Comparison of ENCODE assay signal across 33 cellular contexts in the genomic region with DNA sequence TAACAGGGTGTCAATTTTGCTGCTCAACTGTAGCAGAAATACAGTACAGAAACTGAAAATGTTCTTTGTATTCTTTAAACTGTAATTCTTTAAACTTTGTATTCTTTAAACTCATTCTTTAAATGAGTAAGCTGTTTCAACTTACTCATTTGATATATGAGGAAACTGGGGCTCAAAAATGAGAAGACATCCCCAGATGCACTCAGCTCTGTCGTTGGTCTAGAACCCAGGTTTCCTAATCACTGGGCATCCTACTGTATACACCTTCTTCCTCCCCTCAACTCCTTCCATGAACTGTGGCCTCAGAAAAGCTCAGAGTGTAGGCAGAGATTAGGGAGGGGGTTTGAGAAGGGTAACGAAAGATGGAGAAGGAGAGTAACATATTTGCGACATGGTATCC.
"Had no signal": no experiment of that assay in that cellular context is flagged by ENCODE, and none has a peak within 500 bp of the region (broad histone marks: within the 10 kb centered on the region; RNA-seq: fewer than 3 reads in every experiment).

No MANE protein-coding gene starts in this region.

- H3K4me3 Mint-ChIP-seq: activated naive CD4-positive, alpha-beta T cell treated with anti-CD3 and anti-CD28 coated beads for 36 hours; activated naive CD4-positive, alpha-beta T cell treated with anti-CD3 and anti-CD28 coated beads, Interleukin-2, amount 10 ng/mL, durations not matched to agents 7 days and 5 days; activated naive CD4-positive, alpha-beta T cell treated with anti-CD3 and anti-CD28 coated beads, Interleukin-2, amount 50 U/mL, for 24 hours; activated naive CD8-positive, alpha-beta T cell; activated naive CD8-positive, alpha-beta T cell treated with anti-CD3 and anti-CD28 coated beads for 36 hours; activated naive CD8-positive, alpha-beta T cell treated with anti-CD3 and anti-CD28 coated beads, Interleukin-2, amount 10 ng/mL, durations not matched to agents 7 days and 5 days; activated naive CD8-positive, alpha-beta T cell treated with anti-CD3 and anti-CD28 coated beads, Interleukin-2, amount 50 U/mL, for 24 hours; activated T-cell treated with anti-CD3 and anti-CD28 coated beads, Interleukin-2, amount 50 U/mL, for 4 hours; activated T-helper 1 cell treated with anti-CD3 and anti-CD28 coated beads, Interleukin-12 subunit alpha, Interleukin-12 subunit beta, Interleukin-2, Interleukin-4 antibody, amounts not matched to agents 30 ng/mL and 10 ng/mL and 1 ng/mL, durations not matched to agents 14 hours and 24 hours and 36 hours; activated T-helper 17 cell treated with anti-CD3 and anti-CD28 coated beads, Interleukin-2, amount 50 U/mL, for 72 hours; brain; central memory CD8-positive, alpha-beta T cell had no signal

- H3K9me3 Mint-ChIP-seq: activated naive CD4-positive, alpha-beta T cell treated with anti-CD3 and anti-CD28 coated beads for 36 hours; activated naive CD4-positive, alpha-beta T cell treated with anti-CD3 and anti-CD28 coated beads, Interleukin-2, amount 10 ng/mL, durations not matched to agents 7 days and 5 days; activated naive CD4-positive, alpha-beta T cell treated with anti-CD3 and anti-CD28 coated beads, Interleukin-2, amount 50 U/mL, for 24 hours; activated naive CD8-positive, alpha-beta T cell treated with anti-CD3 and anti-CD28 coated beads for 36 hours; activated T-cell treated with anti-CD3 and anti-CD28 coated beads, Interleukin-2, amount 50 U/mL, for 4 hours; central memory CD8-positive, alpha-beta T cell had no signal

- DNase-seq: activated effector memory CD4-positive, alpha-beta T cell treated with anti-CD3 and anti-CD28 coated beads, Interleukin-2, amount 50 U/mL, for 16 hours; activated effector memory CD4-positive, alpha-beta T cell treated with Interleukin-2 at 50 U/mL for 16 hours; activated gamma-delta T cell; activated gamma-delta T cell treated with Interleukin-2 at 50 U/mL for 16 hours; activated naive CD4-positive, alpha-beta T cell; activated naive CD4-positive, alpha-beta T cell treated with anti-CD3 and anti-CD28 coated beads for 36 hours; activated naive CD4-positive, alpha-beta T cell treated with anti-CD3 and anti-CD28 coated beads, Interleukin-2, amount 10 ng/mL, durations not matched to agents 7 days and 5 days; activated naive CD4-positive, alpha-beta T cell treated with anti-CD3 and anti-CD28 coated beads, Interleukin-2, amount 50 U/mL, for 16 hours; activated naive CD4-positive, alpha-beta T cell treated with Interleukin-2 at 50 U/mL for 16 hours; activated naive CD8-positive, alpha-beta T cell treated with anti-CD3 and anti-CD28 coated beads for 36 hours; activated naive CD8-positive, alpha-beta T cell treated with anti-CD3 and anti-CD28 coated beads, Interleukin-2, amount 10 ng/mL, durations not matched to agents 7 days and 5 days; activated naive CD8-positive, alpha-beta T cell treated with anti-CD3 and anti-CD28 coated beads, Interleukin-2, amount 50 U/mL, for 24 hours; activated T-cell treated with anti-CD3 and anti-CD28 coated beads, Interleukin-2, amount 50 U/mL, for 1 hour; activated T-cell treated with anti-CD3 and anti-CD28 coated beads, Interleukin-2, amount 50 U/mL, for 4 hours; activated T-cell treated with anti-CD3 and anti-CD28 coated beads, Interleukin-2, amount 50 U/mL, for 48 hours; adrenal gland; amniotic stem cell; amygdala; anterior cingulate cortex; aorta; body of pancreas; brain microvascular endothelial cell; caudate nucleus; central memory CD4-positive, alpha-beta T cell; cerebellar nuclear complex had no signal

- H3K36me3 Mint-ChIP-seq: activated naive CD4-positive, alpha-beta T cell treated with anti-CD3 and anti-CD28 coated beads, Interleukin-2, amount 10 ng/mL, durations not matched to agents 7 days and 5 days; activated naive CD4-positive, alpha-beta T cell treated with anti-CD3 and anti-CD28 coated beads, Interleukin-2, amount 50 U/mL, for 24 hours; activated naive CD4-positive, alpha-beta T cell treated with anti-CD3 and anti-CD28 coated beads, Interleukin-2, amount 50 U/mL, for 72 hours; activated naive CD8-positive, alpha-beta T cell; activated naive CD8-positive, alpha-beta T cell treated with anti-CD3 and anti-CD28 coated beads for 36 hours; activated naive CD8-positive, alpha-beta T cell treated with anti-CD3 and anti-CD28 coated beads, Interleukin-2, amount 10 ng/mL, durations not matched to agents 7 days and 5 days; brain had no signal

- H3K27me3 Mint-ChIP-seq: activated naive CD4-positive, alpha-beta T cell treated with anti-CD3 and anti-CD28 coated beads, Interleukin-2, amount 10 ng/mL, durations not matched to agents 7 days and 5 days; brain had no signal

- H3K4me1 Mint-ChIP-seq: activated naive CD4-positive, alpha-beta T cell treated with anti-CD3 and anti-CD28 coated beads, Interleukin-2, amount 10 ng/mL, durations not matched to agents 7 days and 5 days; activated naive CD4-positive, alpha-beta T cell treated with anti-CD3 and anti-CD28 coated beads, Interleukin-2, amount 50 U/mL, for 24 hours; activated naive CD8-positive, alpha-beta T cell treated with anti-CD3 and anti-CD28 coated beads for 36 hours; activated naive CD8-positive, alpha-beta T cell treated with anti-CD3 and anti-CD28 coated beads, Interleukin-2, amount 50 U/mL, for 24 hours; activated T-helper 17 cell treated with anti-CD3 and anti-CD28 coated beads, Interleukin-2, amount 50 U/mL, for 72 hours; brain; central memory CD8-positive, alpha-beta T cell had no signal

- ATAC-seq: activated naive CD8-positive, alpha-beta T cell treated with anti-CD3 and anti-CD28 coated beads, Interleukin-2, amount 50 U/mL, for 24 hours; activated T-cell treated with anti-CD3 and anti-CD28 coated beads, Interleukin-2, amount 50 U/mL, for 4 hours; activated T-helper 17 cell treated with anti-CD3 and anti-CD28 coated beads, Interleukin-2, amount 50 U/mL, for 72 hours; body of pancreas had no signal

- H3K27ac Mint-ChIP-seq: activated naive CD4-positive, alpha-beta T cell treated with anti-CD3 and anti-CD28 coated beads for 36 hours; activated naive CD4-positive, alpha-beta T cell treated with anti-CD3 and anti-CD28 coated beads, Interleukin-2, amount 10 ng/mL, durations not matched to agents 7 days and 5 days; activated naive CD4-positive, alpha-beta T cell treated with anti-CD3 and anti-CD28 coated beads, Interleukin-2, amount 50 U/mL, for 24 hours; activated naive CD4-positive, alpha-beta T cell treated with anti-CD3 and anti-CD28 coated beads, Interleukin-2, amount 50 U/mL, for 72 hours; activated naive CD8-positive, alpha-beta T cell; activated naive CD8-positive, alpha-beta T cell treated with anti-CD3 and anti-CD28 coated beads for 36 hours; activated naive CD8-positive, alpha-beta T cell treated with anti-CD3 and anti-CD28 coated beads, Interleukin-2, amount 10 ng/mL, durations not matched to agents 7 days and 5 days; activated naive CD8-positive, alpha-beta T cell treated with anti-CD3 and anti-CD28 coated beads, Interleukin-2, amount 50 U/mL, for 24 hours; activated T-helper 1 cell treated with anti-CD3 and anti-CD28 coated beads, Interleukin-12 subunit alpha, Interleukin-12 subunit beta, Interleukin-2, Interleukin-4 antibody, amounts not matched to agents 30 ng/mL and 10 ng/mL and 1 ng/mL, durations not matched to agents 14 hours and 24 hours and 36 hours; activated T-helper 17 cell treated with anti-CD3 and anti-CD28 coated beads, Interleukin-2, amount 50 U/mL, for 72 hours; activated T-helper 2 cell treated with anti-CD3 and anti-CD28 coated beads, Interferon-gamma antibody, Interleukin-2, Interleukin-4, amounts not matched to agents 10 μg/mL and 5 μg/mL and 100 μg/mL, durations not matched to agents 14 hours and 24 hours and 36 hours; brain had no signal
